In genomic region chr10:89338717-89339116, GRCh38 we compare ENCODE assay signal across 23 cellular contexts. TPM values are rescaled to one million over a fixed set of nuclear protein-coding genes. Genes with fewer than 3 reads are reported as not detected.
DNase-seq lines count a peak whose midpoint lies in the region; ATAC-seq and TF ChIP-seq lines count a peak whose summit lies in the region.
"Had no signal": no experiment of that assay in that cellular context is flagged by ENCODE, and none has a peak within 500 bp of the region (broad histone marks: within the 10 kb centered on the region; RNA-seq: fewer than 3 reads in every experiment).

No MANE protein-coding gene starts in this region.

- peak; percentile 11 for TF ChIP-seq POLR2A in GM19099 (IDR thresholded peaks at IDR 0.05; ENCODE audit: extremely low read depth, insufficient read length, low read depth)

- peak in 2 of 4 donors; percentile 17 to 39 for ATAC-seq in psoas muscle
- ATAC-seq in activated T-helper 17 cell treated with anti-CD3 and anti-CD28 coated beads, Interleukin-2, amount 50 U/mL, for 72 hours (replicated peaks) = no peak
- ATAC-seq in activated CD4-positive, CD25-positive, alpha-beta regulatory T cell treated with anti-CD3 and anti-CD28 coated beads, Interleukin-2, amount 50 U/mL, for 24 hours = no peak
- ATAC-seq: GM12878, HCT116 had no signal

- H3K36me3 ChIP-seq in psoas muscle (ENCODE audit: insufficient read depth in 1 of 2, low read depth in 1 of 2) = peaks cover 0 to 8% of the 10 kb centered on the region in 2 donors

- no peaks in the 10 kb centered on the region for H3K27me3 Mint-ChIP-seq in activated T-helper 17 cell treated with anti-CD3 and anti-CD28 coated beads, Interleukin-2, amount 50 U/mL, for 72 hours

- intact Hi-C loops in dorsolateral prefrontal cortex (cut with DNase I) (no loop called here), psoas muscle (cut with DNase I) (loop anchor here in 1 of 2 donors (5.0 kb wide), 1 partner anchor 34 kb away; no protein-coding TSS in a partner anchor)

- no peak overlapping the region for H3K4me3 Mint-ChIP-seq in activated T-helper 17 cell treated with anti-CD3 and anti-CD28 coated beads, Interleukin-2, amount 50 U/mL, for 72 hours
- H3K4me3 Mint-ChIP-seq: CD4-positive, alpha-beta memory T cell had no signal

- DNase-seq in dorsolateral prefrontal cortex (no peak), psoas muscle (no peak)
- no peak for DNase-seq in activated CD4-positive, alpha-beta T cell treated with anti-CD3 and anti-CD28 coated beads for 4 hours
- DNase-seq: C1 segment of cervical spinal cord; Caco-2; CD4-positive, alpha-beta memory T cell; Karpas-422; NCI-H1092; NCI-H1417 treated with DMSO at 0.1 percent for 48 hours; NCI-H1694 treated with DMSO at 0.1 percent for 48 hours; NCI-H2081; NCI-H2227 treated with DMSO at 0.1 percent for 48 hours; NCI-H526 treated with DMSO at 0.1 percent for 48 hours; PC-9; Right ventricle myocardium superior; RPMI8226 had no signal

- WGBS in psoas muscle, 3 donors = 40 to 77% (median 42%) methylated on average over 3 of the region's 3 CpGs

- H3K9me3 Mint-ChIP-seq in activated T-helper 17 cell treated with anti-CD3 and anti-CD28 coated beads, Interleukin-2, amount 50 U/mL, for 72 hours = no peaks in the 10 kb centered on the region
- H3K9me3 Mint-ChIP-seq: CD4-positive, alpha-beta memory T cell had no signal

- TF ChIP-seq CTCF in dorsolateral prefrontal cortex (IDR thresholded peaks at IDR 0.05 in 54 of 56, conservative IDR thresholded peaks at IDR 0.05 in 2 of 56; ENCODE audit: low read depth in 1 of 56, partially characterized antibody in 56 of 56) = no peak
- no peak for TF ChIP-seq CTCF in psoas muscle (IDR thresholded peaks at IDR 0.05)

- peaks cover 24% of the 10 kb centered on the region for H3K4me1 Mint-ChIP-seq in activated T-helper 17 cell treated with anti-CD3 and anti-CD28 coated beads, Interleukin-2, amount 50 U/mL, for 72 hours

- H3K27me3 ChIP-seq in dorsolateral prefrontal cortex (no peaks in the 10 kb centered on the region), psoas muscle (ENCODE audit: insufficient read depth in 3 of 3, low read length in 2 of 3) (no peaks in the 10 kb centered on the region)
- H3K27me3 ChIP-seq: SJSA1 had no signal

- peak overlapping the region in 24 of 59 donors; percentile 1 to 84 (median 69) for H3K4me3 ChIP-seq in dorsolateral prefrontal cortex
- no peak overlapping the region for H3K4me3 ChIP-seq in psoas muscle
- H3K4me3 ChIP-seq: GM12878, PC-9, SJSA1 had no signal

- no peak overlapping the region for H3K27ac Mint-ChIP-seq in activated T-helper 17 cell treated with anti-CD3 and anti-CD28 coated beads, Interleukin-2, amount 50 U/mL, for 72 hours
- H3K27ac Mint-ChIP-seq: CD4-positive, alpha-beta memory T cell had no signal

- H3K9me3 ChIP-seq in psoas muscle = no peaks in the 10 kb centered on the region
- H3K9me3 ChIP-seq: Caco-2, SJSA1 had no signal

- H3K36me3 Mint-ChIP-seq in activated T-helper 17 cell treated with anti-CD3 and anti-CD28 coated beads, Interleukin-2, amount 50 U/mL, for 72 hours (ENCODE audit: low read depth) = peaks cover 15% of the 10 kb centered on the region

- peak overlapping the region in 49 of 59 donors; percentile 10 to 99 (median 90) for H3K27ac ChIP-seq in dorsolateral prefrontal cortex
- H3K27ac ChIP-seq in psoas muscle = peak overlapping the region; percentile 32
- H3K27ac ChIP-seq: PC-9, SJSA1 had no signal

- peaks cover 24% of the 10 kb centered on the region for H3K4me1 ChIP-seq in psoas muscle

RNA-seq across cellular contexts. Expression of gene IFIT3, which starts 10.9 kb away (rescaled TPM):
- total RNA-seq in dorsolateral prefrontal cortex (100 to 1,000 TPM in 3 of 120 experiments, 10 to 100 TPM in 113, 1 to 10 TPM in 4; 8.6 to 195 (median 16.5) TPM), psoas muscle (1 to 10 TPM; 2.7 to 7.1 (median 5.5) TPM)
- polyA plus RNA-seq in psoas muscle = 1 to 10 TPM; 2.0 to 4.6 (median 2.6) TPM
- total RNA-seq in activated T-helper 17 cell treated with anti-CD3 and anti-CD28 coated beads, Interleukin-2, amount 50 U/mL, for 72 hours = 1 to 10 TPM; 2.5 to 4.3 TPM

RNA-seq across cellular contexts. Expression of gene IFIT2, which starts 36.9 kb away (rescaled TPM):
- total RNA-seq in dorsolateral prefrontal cortex = 10 to 100 TPM in 108 of 120 experiments, 1 to 10 TPM in 12; 7.7 to 52.2 (median 13.2) TPM
- 1 to 10 TPM; 1.2 to 4.2 (median 1.6) TPM for total RNA-seq in psoas muscle
- polyA plus RNA-seq in psoas muscle = 1 to 10 TPM; 1.2 to 1.4 (median 1.3) TPM
- total RNA-seq in activated T-helper 17 cell treated with anti-CD3 and anti-CD28 coated beads, Interleukin-2, amount 50 U/mL, for 72 hours = 1 to 10 TPM; 2.0 to 3.2 TPM

RNA-seq across cellular contexts. Expression of gene IFIT1B, which starts 39.1 kb away (rescaled TPM):
- under 1 TPM in 12 of 120 experiments, not detected in 108; 0.25 to 0.92 (median 0.31) TPM for total RNA-seq in dorsolateral prefrontal cortex
- total RNA-seq in psoas muscle = 1 to 10 TPM in 1 of 4 donors, not detected in 3; 1.4 TPM
- not detected for polyA plus RNA-seq in psoas muscle
- total RNA-seq in activated T-helper 17 cell treated with anti-CD3 and anti-CD28 coated beads, Interleukin-2, amount 50 U/mL, for 72 hours = not detected
- total RNA-seq: Caco-2; CD4-positive, alpha-beta memory T cell; GM12878; NCI-H460; PC-9; Right ventricle myocardium superior; SJSA1 had no signal
- polyA plus RNA-seq: CD4-positive, alpha-beta memory T cell had no signal

RNA-seq across cellular contexts. Expression of gene IFIT1, which starts 53.7 kb away (rescaled TPM):
- 100 to 1,000 TPM in 3 of 120 experiments, 10 to 100 TPM in 117; 23.2 to 313 (median 49.2) TPM for total RNA-seq in dorsolateral prefrontal cortex
- 10 to 100 TPM in 1 of 4 donors, 1 to 10 TPM in 3; 1.6 to 22.5 (median 4.3) TPM for total RNA-seq in psoas muscle
- 1 to 10 TPM; 1.8 to 4.2 (median 2.7) TPM for polyA plus RNA-seq in psoas muscle
- under 1 TPM; 0.58 to 0.84 TPM for total RNA-seq in activated T-helper 17 cell treated with anti-CD3 and anti-CD28 coated beads, Interleukin-2, amount 50 U/mL, for 72 hours
